In the genomic region with DNA sequence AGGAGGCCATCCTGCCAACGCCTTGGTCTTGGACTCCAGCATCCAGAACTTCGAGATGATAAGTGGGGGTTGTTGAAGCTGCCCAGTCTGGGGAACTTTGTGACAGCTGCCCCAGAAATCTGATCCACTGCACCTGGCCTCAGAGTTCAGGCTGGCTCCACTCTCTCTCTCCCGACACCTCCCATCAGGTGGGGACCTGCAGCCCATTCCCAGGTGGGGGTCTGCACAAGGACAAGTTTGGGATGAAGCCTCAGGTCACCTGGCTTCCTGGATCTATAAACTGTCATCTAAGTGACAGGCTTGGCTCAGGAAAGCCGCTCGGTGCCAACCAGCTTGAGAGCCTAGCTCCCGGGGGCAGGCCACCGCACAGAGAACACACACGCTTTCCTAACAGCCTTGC, we compare ENCODE assay signal across 1 cellular context.
TF ChIP-seq lines count a peak whose summit lies in the region.

No MANE protein-coding gene starts in this region.

TF ChIP-seq in H1, 55 proteins besides CTCF, POLR2A, EP300 and RAD21 (continued from another document):
- TF ChIP-seq, protein P1, sequence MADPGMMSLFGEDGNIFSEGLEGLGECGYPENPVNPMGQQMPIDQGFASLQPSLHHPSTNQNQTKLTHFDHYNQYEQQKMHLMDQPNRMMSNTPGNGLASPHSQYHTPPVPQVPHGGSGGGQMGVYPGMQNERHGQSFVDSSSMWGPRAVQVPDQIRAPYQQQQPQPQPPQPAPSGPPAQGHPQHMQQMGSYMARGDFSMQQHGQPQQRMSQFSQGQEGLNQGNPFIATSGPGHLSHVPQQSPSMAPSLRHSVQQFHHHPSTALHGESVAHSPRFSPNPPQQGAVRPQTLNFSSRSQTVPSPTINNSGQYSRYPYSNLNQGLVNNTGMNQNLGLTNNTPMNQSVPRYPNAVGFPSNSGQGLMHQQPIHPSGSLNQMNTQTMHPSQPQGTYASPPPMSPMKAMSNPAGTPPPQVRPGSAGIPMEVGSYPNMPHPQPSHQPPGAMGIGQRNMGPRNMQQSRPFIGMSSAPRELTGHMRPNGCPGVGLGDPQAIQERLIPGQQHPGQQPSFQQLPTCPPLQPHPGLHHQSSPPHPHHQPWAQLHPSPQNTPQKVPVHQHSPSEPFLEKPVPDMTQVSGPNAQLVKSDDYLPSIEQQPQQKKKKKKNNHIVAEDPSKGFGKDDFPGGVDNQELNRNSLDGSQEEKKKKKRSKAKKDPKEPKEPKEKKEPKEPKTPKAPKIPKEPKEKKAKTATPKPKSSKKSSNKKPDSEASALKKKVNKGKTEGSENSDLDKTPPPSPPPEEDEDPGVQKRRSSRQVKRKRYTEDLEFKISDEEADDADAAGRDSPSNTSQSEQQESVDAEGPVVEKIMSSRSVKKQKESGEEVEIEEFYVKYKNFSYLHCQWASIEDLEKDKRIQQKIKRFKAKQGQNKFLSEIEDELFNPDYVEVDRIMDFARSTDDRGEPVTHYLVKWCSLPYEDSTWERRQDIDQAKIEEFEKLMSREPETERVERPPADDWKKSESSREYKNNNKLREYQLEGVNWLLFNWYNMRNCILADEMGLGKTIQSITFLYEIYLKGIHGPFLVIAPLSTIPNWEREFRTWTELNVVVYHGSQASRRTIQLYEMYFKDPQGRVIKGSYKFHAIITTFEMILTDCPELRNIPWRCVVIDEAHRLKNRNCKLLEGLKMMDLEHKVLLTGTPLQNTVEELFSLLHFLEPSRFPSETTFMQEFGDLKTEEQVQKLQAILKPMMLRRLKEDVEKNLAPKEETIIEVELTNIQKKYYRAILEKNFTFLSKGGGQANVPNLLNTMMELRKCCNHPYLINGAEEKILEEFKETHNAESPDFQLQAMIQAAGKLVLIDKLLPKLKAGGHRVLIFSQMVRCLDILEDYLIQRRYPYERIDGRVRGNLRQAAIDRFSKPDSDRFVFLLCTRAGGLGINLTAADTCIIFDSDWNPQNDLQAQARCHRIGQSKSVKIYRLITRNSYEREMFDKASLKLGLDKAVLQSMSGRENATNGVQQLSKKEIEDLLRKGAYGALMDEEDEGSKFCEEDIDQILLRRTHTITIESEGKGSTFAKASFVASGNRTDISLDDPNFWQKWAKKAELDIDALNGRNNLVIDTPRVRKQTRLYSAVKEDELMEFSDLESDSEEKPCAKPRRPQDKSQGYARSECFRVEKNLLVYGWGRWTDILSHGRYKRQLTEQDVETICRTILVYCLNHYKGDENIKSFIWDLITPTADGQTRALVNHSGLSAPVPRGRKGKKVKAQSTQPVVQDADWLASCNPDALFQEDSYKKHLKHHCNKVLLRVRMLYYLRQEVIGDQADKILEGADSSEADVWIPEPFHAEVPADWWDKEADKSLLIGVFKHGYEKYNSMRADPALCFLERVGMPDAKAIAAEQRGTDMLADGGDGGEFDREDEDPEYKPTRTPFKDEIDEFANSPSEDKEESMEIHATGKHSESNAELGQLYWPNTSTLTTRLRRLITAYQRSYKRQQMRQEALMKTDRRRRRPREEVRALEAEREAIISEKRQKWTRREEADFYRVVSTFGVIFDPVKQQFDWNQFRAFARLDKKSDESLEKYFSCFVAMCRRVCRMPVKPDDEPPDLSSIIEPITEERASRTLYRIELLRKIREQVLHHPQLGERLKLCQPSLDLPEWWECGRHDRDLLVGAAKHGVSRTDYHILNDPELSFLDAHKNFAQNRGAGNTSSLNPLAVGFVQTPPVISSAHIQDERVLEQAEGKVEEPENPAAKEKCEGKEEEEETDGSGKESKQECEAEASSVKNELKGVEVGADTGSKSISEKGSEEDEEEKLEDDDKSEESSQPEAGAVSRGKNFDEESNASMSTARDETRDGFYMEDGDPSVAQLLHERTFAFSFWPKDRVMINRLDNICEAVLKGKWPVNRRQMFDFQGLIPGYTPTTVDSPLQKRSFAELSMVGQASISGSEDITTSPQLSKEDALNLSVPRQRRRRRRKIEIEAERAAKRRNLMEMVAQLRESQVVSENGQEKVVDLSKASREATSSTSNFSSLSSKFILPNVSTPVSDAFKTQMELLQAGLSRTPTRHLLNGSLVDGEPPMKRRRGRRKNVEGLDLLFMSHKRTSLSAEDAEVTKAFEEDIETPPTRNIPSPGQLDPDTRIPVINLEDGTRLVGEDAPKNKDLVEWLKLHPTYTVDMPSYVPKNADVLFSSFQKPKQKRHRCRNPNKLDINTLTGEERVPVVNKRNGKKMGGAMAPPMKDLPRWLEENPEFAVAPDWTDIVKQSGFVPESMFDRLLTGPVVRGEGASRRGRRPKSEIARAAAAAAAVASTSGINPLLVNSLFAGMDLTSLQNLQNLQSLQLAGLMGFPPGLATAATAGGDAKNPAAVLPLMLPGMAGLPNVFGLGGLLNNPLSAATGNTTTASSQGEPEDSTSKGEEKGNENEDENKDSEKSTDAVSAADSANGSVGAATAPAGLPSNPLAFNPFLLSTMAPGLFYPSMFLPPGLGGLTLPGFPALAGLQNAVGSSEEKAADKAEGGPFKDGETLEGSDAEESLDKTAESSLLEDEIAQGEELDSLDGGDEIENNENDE (IDR thresholded peaks at IDR 0.05; ENCODE audit: insufficient replicate concordance, low read length) = no peak
- TF ChIP-seq, protein P2, sequence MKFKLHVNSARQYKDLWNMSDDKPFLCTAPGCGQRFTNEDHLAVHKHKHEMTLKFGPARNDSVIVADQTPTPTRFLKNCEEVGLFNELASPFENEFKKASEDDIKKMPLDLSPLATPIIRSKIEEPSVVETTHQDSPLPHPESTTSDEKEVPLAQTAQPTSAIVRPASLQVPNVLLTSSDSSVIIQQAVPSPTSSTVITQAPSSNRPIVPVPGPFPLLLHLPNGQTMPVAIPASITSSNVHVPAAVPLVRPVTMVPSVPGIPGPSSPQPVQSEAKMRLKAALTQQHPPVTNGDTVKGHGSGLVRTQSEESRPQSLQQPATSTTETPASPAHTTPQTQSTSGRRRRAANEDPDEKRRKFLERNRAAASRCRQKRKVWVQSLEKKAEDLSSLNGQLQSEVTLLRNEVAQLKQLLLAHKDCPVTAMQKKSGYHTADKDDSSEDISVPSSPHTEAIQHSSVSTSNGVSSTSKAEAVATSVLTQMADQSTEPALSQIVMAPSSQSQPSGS (IDR thresholded peaks at IDR 0.05; ENCODE audit: low read length) = no peak
